ENCODE assay signal across 8 cellular contexts in the genomic region with DNA sequence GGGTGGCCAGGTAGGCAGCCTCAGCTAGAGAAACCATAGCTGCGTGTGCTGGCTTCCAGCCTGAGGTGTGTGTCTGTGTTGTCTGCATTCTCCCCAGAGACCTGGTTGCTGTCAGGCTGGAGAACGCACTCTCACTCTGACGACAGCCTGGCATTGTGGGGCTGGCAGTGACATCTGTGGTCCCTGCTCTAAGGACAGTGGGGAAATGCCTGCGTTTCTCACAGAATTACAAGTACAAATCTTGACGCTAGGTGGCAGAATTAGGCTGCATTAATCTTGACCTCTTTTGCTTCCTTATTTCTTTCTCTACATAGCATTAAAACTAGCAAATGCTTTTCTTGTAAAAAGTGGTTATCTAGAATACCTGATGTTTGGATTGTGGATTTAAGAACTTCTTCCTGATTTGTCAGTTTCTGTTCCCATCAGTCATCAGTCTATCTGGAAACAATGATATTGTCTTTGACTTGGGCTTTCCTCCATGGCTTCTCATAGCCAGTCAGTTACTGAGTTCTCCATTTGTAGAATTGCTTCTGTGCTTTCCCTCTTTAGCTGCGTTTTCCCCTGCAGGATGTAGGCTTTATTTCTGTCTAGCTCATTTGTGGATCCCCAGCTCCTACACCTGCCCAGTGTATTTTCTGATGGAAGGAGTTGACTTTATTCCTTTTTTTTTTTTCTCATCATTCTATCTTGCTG.
DNase-seq lines count a peak whose midpoint lies in the region; ATAC-seq, FAIRE-seq and TF ChIP-seq lines count a peak whose summit lies in the region.

No MANE protein-coding gene starts in this region.

- peaks cover 5% of the 10 kb centered on the region for H3K27me3 Mint-ChIP-seq in activated B cell treated with CpG ODN at 0.5 μM for 24 hours

- TF ChIP-seq CTCF in activated B cell treated with CpG ODN at 0.5 μM for 24 hours (IDR thresholded peaks at IDR 0.05): no peak

- POLR2A ChIA-PET in activated B cell treated with CpG ODN at 0.5 μM for 24 hours (lab: Charles Lee): interaction anchor here (1.2 to 1.3 kb wide), 2 partner anchors 54 to 59 kb away, joined by 5 to 8 read pairs; no protein-coding TSS in a partner anchor

- TF ChIP-seq POLR2A in GM12892 (IDR thresholded peaks at IDR 0.05; ENCODE audit: low read depth, low read length): no peak

- peaks cover 37% of the 10 kb centered on the region for H3K4me1 Mint-ChIP-seq in activated B cell treated with CpG ODN at 0.5 μM for 24 hours

- H3K27ac Mint-ChIP-seq in activated B cell treated with CpG ODN at 0.5 μM for 24 hours: peak overlapping the region; percentile 64

- DNase-seq in AML-193 (lab: John Stamatoyannopoulos, UW) (peak; percentile 44 to 60), GM12892 (ENCODE audit: insufficient read length) (peak; percentile 19), NCI-H1694 treated with DMSO at 0.1 percent for 48 hours (lab: John Stamatoyannopoulos, UW) (peak; percentile 40), activated B cell treated with CpG ODN at 0.5 μM for 24 hours (peak; percentile 31), foreskin melanocyte (peak; percentile 56), occipital lobe (lab: John Stamatoyannopoulos, UW) (peak; percentile 37)
- DNase-seq in activated CD8-positive, alpha-beta memory T cell treated with anti-CD3 and anti-CD28 coated beads for 24 hours: no peak

- intact Hi-C loops in activated B cell treated with CpG ODN at 0.5 μM for 24 hours (cut with micrococcal nuclease): loop anchor here (1.0 to 10.0 kb wide), 9 partner anchors 54 to 1870 kb away; no protein-coding TSS in a partner anchor

- peak; percentile 92 for FAIRE-seq in GM12892 (lab: Jason Lieb, UNC)

- no peaks in the 10 kb centered on the region for H3K9me3 Mint-ChIP-seq in activated B cell treated with CpG ODN at 0.5 μM for 24 hours

- ATAC-seq in HG02798 (IDR thresholded peaks at IDR 0.05; ENCODE audit: poor library complexity, unreplicated experiment) (peak; percentile 70), activated B cell treated with CpG ODN at 0.5 μM for 24 hours (ENCODE audit: low read depth) (peak; percentile 85)

- no peaks in the 10 kb centered on the region for H3K36me3 Mint-ChIP-seq in activated B cell treated with CpG ODN at 0.5 μM for 24 hours (ENCODE audit: low read depth)

- H3K4me3 Mint-ChIP-seq in activated B cell treated with CpG ODN at 0.5 μM for 24 hours: no peak overlapping the region

- CTCF ChIA-PET in activated B cell treated with CpG ODN at 0.5 μM for 24 hours (lab: Charles Lee): interaction anchor here (0.7 to 6.9 kb wide), 17 partner anchors 11 to 1871 kb away, joined by 3 to 60 read pairs (median 4); no protein-coding TSS in a partner anchor
